1 cellular context compared by ENCODE assay signal in genomic region chr10:93115661-93116383, GRCh38.
TF ChIP-seq lines count a peak whose summit lies in the region.

No MANE protein-coding gene starts in this region.

TF ChIP-seq in HepG2, 621 proteins besides CTCF, POLR2A, EP300 and RAD21 (continued from another document and continues in another):
- TF ChIP-seq PAXIP1 (CRISPR knock-in tag; conservative IDR thresholded peaks at IDR 0.05) (no peak), U2AF1 (optimal IDR thresholded peaks at IDR 0.05; ENCODE audit: low read depth, low read length) (no peak), ZNF616 (CRISPR knock-in tag; IDR thresholded peaks at IDR 0.05; ENCODE audit: low read depth) (0 out of 2 replicates have a peak, but pooled peaks have one; percentile 32), ZNF263 (CRISPR knock-in tag; IDR thresholded peaks at IDR 0.05) (peak; percentile 92), CHCHD3 (CRISPR knock-in tag; IDR thresholded peaks at IDR 0.05) (no peak), ZNF549 (CRISPR knock-in tag; IDR thresholded peaks at IDR 0.05) (no peak), GABPB1 (CRISPR knock-in tag; IDR thresholded peaks at IDR 0.05) (no peak), ARID2 (CRISPR knock-in tag; IDR thresholded peaks at IDR 0.05; ENCODE audit: borderline replicate concordance) (no peak), LCORL (IDR thresholded peaks at IDR 0.05) (no peak), LCORL (CRISPR knock-in tag; IDR thresholded peaks at IDR 0.05) (no peak), ZBTB43 (CRISPR knock-in tag; conservative IDR thresholded peaks at IDR 0.05) (no peak), FOXK1 (CRISPR knock-in tag; IDR thresholded peaks at IDR 0.05; ENCODE audit: borderline replicate concordance, low read depth) (no peak), ZNF749 (CRISPR knock-in tag; IDR thresholded peaks at IDR 0.05; ENCODE audit: borderline replicate concordance) (no peak), HINFP (CRISPR knock-in tag; IDR thresholded peaks at IDR 0.05; ENCODE audit: low read depth) (no peak), STAG1 (CRISPR knock-in tag; IDR thresholded peaks at IDR 0.05) (peak; percentile 59), EEA1 (CRISPR knock-in tag; IDR thresholded peaks at IDR 0.05; ENCODE audit: borderline replicate concordance) (no peak), ZNF546 (CRISPR knock-in tag; conservative IDR thresholded peaks at IDR 0.05) (no peak), HNRNPUL1 (IDR thresholded peaks at IDR 0.05; ENCODE audit: low read depth, low read length) (no peak), SP5 (CRISPR knock-in tag; IDR thresholded peaks at IDR 0.05; ENCODE audit: borderline replicate concordance, low read depth) (no peak), NR2F1 (CRISPR knock-in tag; IDR thresholded peaks at IDR 0.05) (no peak), PCBP1 (IDR thresholded peaks at IDR 0.05; ENCODE audit: borderline replicate concordance, low read depth, low read length) (peak; percentile 86; the same call in 1 of the 2 replicates), ZNF281 (CRISPR knock-in tag; IDR thresholded peaks at IDR 0.05; ENCODE audit: borderline replicate concordance) (peak; percentile 75; the same call in 1 of the 2 replicates), SALL1 (CRISPR knock-in tag; IDR thresholded peaks at IDR 0.05) (0 out of 2 replicates have a peak, but pooled peaks have one; percentile 28), MEIS2 (CRISPR knock-in tag; IDR thresholded peaks at IDR 0.05) (no peak), ZNF367 (CRISPR knock-in tag; IDR thresholded peaks at IDR 0.05; ENCODE audit: borderline replicate concordance) (no peak), NFATC3 (CRISPR knock-in tag; IDR thresholded peaks at IDR 0.05) (no peak), TAF1 (CRISPR knock-in tag; IDR thresholded peaks at IDR 0.05) (no peak), ZNF354B (CRISPR knock-in tag; IDR thresholded peaks at IDR 0.05) (no peak), SRY (CRISPR knock-in tag; IDR thresholded peaks at IDR 0.05) (no peak), EHMT2 (IDR thresholded peaks at IDR 0.05; ENCODE audit: borderline replicate concordance, low read depth, low read length) (no peak), ZNF605 (CRISPR knock-in tag; IDR thresholded peaks at IDR 0.05) (no peak), ZBTB7B (CRISPR knock-in tag; IDR thresholded peaks at IDR 0.05) (no peak), ATF4 (CRISPR knock-in tag; IDR thresholded peaks at IDR 0.05) (no peak), ZNF142 (CRISPR knock-in tag; IDR thresholded peaks at IDR 0.05) (no peak), MBNL3 (CRISPR knock-in tag; conservative IDR thresholded peaks at IDR 0.05) (no peak)
